ENCODE assay signal across 9 cellular contexts in the genomic region with DNA sequence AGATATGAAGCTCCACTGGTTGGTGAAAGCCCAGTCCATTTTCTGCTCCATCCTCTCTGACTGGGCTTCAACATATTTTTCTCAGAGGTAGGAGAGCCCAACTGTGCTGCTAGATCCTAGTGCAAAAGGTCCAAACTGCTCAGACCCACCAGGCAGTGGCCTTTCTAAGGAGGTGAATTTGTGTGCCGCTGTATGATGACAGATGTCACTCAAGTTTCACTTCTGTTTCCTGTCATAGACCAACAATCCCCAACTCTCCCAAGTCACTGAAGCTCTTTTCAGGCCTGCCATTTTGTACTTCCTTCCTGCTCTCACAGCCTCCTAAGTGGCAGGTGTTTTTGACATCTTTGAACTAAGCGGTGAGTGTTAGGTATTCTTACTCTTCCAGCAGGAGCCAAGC. TPM values are rescaled to one million over a fixed set of nuclear protein-coding genes. Genes with fewer than 3 reads are reported as not detected.
DNase-seq lines count a peak whose midpoint lies in the region; ATAC-seq and TF ChIP-seq lines count a peak whose summit lies in the region.
"Had no signal": no experiment of that assay in that cellular context is flagged by ENCODE, and none has a peak within 500 bp of the region (broad histone marks: within the 10 kb centered on the region; RNA-seq: fewer than 3 reads in every experiment).

No MANE protein-coding gene starts in this region.

- H3K36me3 ChIP-seq in lower lobe of right lung = no peaks in the 10 kb centered on the region
- H3K36me3 ChIP-seq in BE2C = no peaks in the 10 kb centered on the region

- peak overlapping the region; percentile 86 for H3K27ac Mint-ChIP-seq in activated T-cell treated with anti-CD3 and anti-CD28 coated beads, Interleukin-2, amount 50 U/mL, for 72 hours

- peak overlapping the region; percentile 62 to 63 for H3K4me3 Mint-ChIP-seq in activated T-cell treated with anti-CD3 and anti-CD28 coated beads, Interleukin-2, amount 50 U/mL, for 72 hours

- peaks cover 22% of the 10 kb centered on the region for H3K27me3 Mint-ChIP-seq in activated T-cell treated with anti-CD3 and anti-CD28 coated beads, Interleukin-2, amount 50 U/mL, for 72 hours (ENCODE audit: low read depth)

- H3K36me3 Mint-ChIP-seq in activated T-cell treated with anti-CD3 and anti-CD28 coated beads, Interleukin-2, amount 50 U/mL, for 72 hours (ENCODE audit: insufficient read depth in 2 of 2) = no peaks in the 10 kb centered on the region

- H3K4me3 ChIP-seq in lower lobe of right lung = no peak overlapping the region
- no peak overlapping the region for H3K4me3 ChIP-seq in BE2C (ENCODE audit: low read depth, low read length)

- H3K4me1 ChIP-seq in lower lobe of right lung (peaks cover 12% of the 10 kb centered on the region), BE2C (no peaks in the 10 kb centered on the region)

- H3K9me3 Mint-ChIP-seq in activated T-cell treated with anti-CD3 and anti-CD28 coated beads, Interleukin-2, amount 50 U/mL, for 72 hours = peaks cover 5 to 6% of the 10 kb centered on the region in 2 donors

- DNase-seq in activated T-cell treated with anti-CD3 and anti-CD28 coated beads, Interleukin-2, amount 50 U/mL, for 72 hours = peak; percentile 44 to 46
- DNase-seq in NCI-H446 treated with DMSO at 0.1 percent for 48 hours (lab: John Stamatoyannopoulos, UW) (no peak), cerebellar nuclear complex (lab: John Stamatoyannopoulos, UW) (no peak), lower lobe of right lung (no peak), BE2C (no peak)
- DNase-seq: NCI-H2081 had no signal

- intact Hi-C loops in lower lobe of right lung (cut with DNase I) = no loop called here

- peaks cover 49% of the 10 kb centered on the region for H3K4me1 Mint-ChIP-seq in activated T-cell treated with anti-CD3 and anti-CD28 coated beads, Interleukin-2, amount 50 U/mL, for 72 hours (ENCODE audit: low read depth)

- H3K9me3 ChIP-seq in lower lobe of right lung (no peaks in the 10 kb centered on the region), BE2C (no peaks in the 10 kb centered on the region)

- TF ChIP-seq POLR2A in GM15510 (IDR thresholded peaks at IDR 0.05; ENCODE audit: borderline replicate concordance, extremely low read depth, insufficient read length) = peak; percentile 28

- peak; percentile 73 for ATAC-seq in GM19452 (IDR thresholded peaks at IDR 0.05; ENCODE audit: unreplicated experiment)
- ATAC-seq in HG03066 (IDR thresholded peaks at IDR 0.05; ENCODE audit: low read depth, unreplicated experiment) = peak; percentile 72
- ATAC-seq in activated T-cell treated with anti-CD3 and anti-CD28 coated beads, Interleukin-2, amount 50 U/mL, for 72 hours (replicated peaks in 1 of 2) = peak; percentile 83 to 86
- ATAC-seq in lower lobe of right lung = no peak

- TF ChIP-seq CTCF in lower lobe of right lung (IDR thresholded peaks at IDR 0.05) (no peak), BE2C (IDR thresholded peaks at IDR 0.05; ENCODE audit: low read depth, low read length) (no peak)

- H3K27ac ChIP-seq in lower lobe of right lung = no peak overlapping the region

- H3K27me3 ChIP-seq in lower lobe of right lung (ENCODE audit: low read depth) (peaks cover 9% of the 10 kb centered on the region), BE2C (peaks cover 8% of the 10 kb centered on the region)

RNA-seq across cellular contexts. Expression of a gene that starts 16.4 kb away (rescaled TPM):
- total RNA-seq in activated T-cell treated with anti-CD3 and anti-CD28 coated beads, Interleukin-2, amount 50 U/mL, for 72 hours = under 1 TPM; 0.63 to 0.79 TPM
- total RNA-seq in lower lobe of right lung = 41.0 TPM
- polyA plus RNA-seq in BE2C (2012; ENCODE audit: insufficient read depth, insufficient read length, low read depth) = not detected

RNA-seq across cellular contexts. Expression of a gene that starts 20.6 kb away (rescaled TPM):
- 1 to 10 TPM in 1 of 2 donors, under 1 TPM in 1; 0.67 to 2.5 TPM for total RNA-seq in activated T-cell treated with anti-CD3 and anti-CD28 coated beads, Interleukin-2, amount 50 U/mL, for 72 hours
- 29.3 TPM for total RNA-seq in lower lobe of right lung
- 0.62 TPM for polyA plus RNA-seq in BE2C (2012; ENCODE audit: insufficient read depth, insufficient read length, low read depth)

RNA-seq across cellular contexts. Expression of a gene that starts 26.5 kb away (rescaled TPM):
- total RNA-seq in activated T-cell treated with anti-CD3 and anti-CD28 coated beads, Interleukin-2, amount 50 U/mL, for 72 hours = not detected
- not detected for total RNA-seq in lower lobe of right lung
- polyA plus RNA-seq in BE2C (2012; ENCODE audit: insufficient read depth, insufficient read length, low read depth) = not detected

Comparison
In these comparisons a context has a peak if more than half of its experiments do, and no peak if none do; other contexts are left out.
1. ATAC-seq: peak in GM19452 (single experiment), HG03066 (single experiment) and activated T-cell treated with anti-CD3 and anti-CD28 coated beads, Interleukin-2, amount 50 U/mL, for 72 hours (2 of 2); none in lower lobe of right lung (0 of 2).
2. DNase-seq: peak in activated T-cell treated with anti-CD3 and anti-CD28 coated beads, Interleukin-2, amount 50 U/mL, for 72 hours (2 of 2); none in NCI-H446 treated with DMSO at 0.1 percent for 48 hours (single experiment), cerebellar nuclear complex (0 of 2), lower lobe of right lung (single experiment) and BE2C (single experiment).
3. RNA of a gene that starts 16.4 kb away (total RNA-seq): 41.0 TPM in lower lobe of right lung (single experiment); 0.63 to 0.79 TPM in activated T-cell treated with anti-CD3 and anti-CD28 coated beads, Interleukin-2, amount 50 U/mL, for 72 hours; every median in the first group is over 10 times any median in the second.